ENCODE assay signal across 7 cellular contexts in the genomic region with DNA sequence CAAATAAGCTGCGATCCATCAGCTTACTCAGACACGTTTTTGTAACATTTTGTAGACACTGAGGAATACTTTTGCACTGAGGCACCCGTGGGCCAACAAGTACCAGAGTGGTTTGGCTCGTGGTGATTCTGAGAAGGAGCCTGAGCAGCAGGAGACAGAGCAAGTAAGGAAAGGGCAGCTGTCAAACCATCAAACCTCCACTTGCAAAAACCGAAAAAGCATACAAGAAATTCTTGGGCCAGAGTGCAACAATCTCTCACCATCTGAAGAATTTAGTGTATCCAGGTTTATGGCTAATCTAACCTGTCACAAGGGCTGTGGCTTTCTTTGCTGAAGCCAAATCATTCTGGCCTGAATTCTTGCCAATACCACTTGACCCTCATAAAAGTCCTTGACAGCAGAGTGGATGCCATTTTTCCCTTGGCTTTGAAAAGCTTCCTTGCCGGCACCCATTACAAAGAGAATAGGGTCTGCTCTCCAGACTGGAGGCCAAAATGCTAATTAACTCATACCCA. TPM values are rescaled to one million over a fixed set of nuclear protein-coding genes. Genes with fewer than 3 reads are reported as not detected.
DNase-seq lines count a peak whose midpoint lies in the region; ATAC-seq, FAIRE-seq and TF ChIP-seq lines count a peak whose summit lies in the region.

No MANE protein-coding gene starts in this region.

- no peaks in the 10 kb centered on the region for H3K27me3 ChIP-seq in psoas muscle (ENCODE audit: insufficient read depth in 3 of 3, low read length in 2 of 3)

- ATAC-seq in psoas muscle, result peak in 3 of 4 donors; percentile 34 to 44 (median 44)

- no peak overlapping the region for H3K27ac ChIP-seq in psoas muscle

- peaks cover 32% of the 10 kb centered on the region for H3K4me1 ChIP-seq in psoas muscle

- H3K4me3 ChIP-seq in choroid plexus epithelial cell (ENCODE audit: low read depth, low read length) (no peak overlapping the region), psoas muscle (peak overlapping the region; percentile 13)

- no peak for DNase-seq in GM12891 (ENCODE audit: insufficient read length, low spot score)
- peak; percentile 32 for DNase-seq in NCI-H2029 treated with DMSO at 0.1 percent for 48 hours (lab: John Stamatoyannopoulos, UW)
- peak; percentile 86 for DNase-seq in choroid plexus epithelial cell (ENCODE audit: low read depth)
- DNase-seq in psoas muscle, result no peak
- DNase-seq in putamen (ENCODE audit: low spot score), result no peak
- DNase-seq in HuH-7 (ENCODE audit: low spot score), result no peak
- no peak for DNase-seq in SK-N-DZ (ENCODE audit: low spot score)

- WGBS in psoas muscle, 3 donors, result 17 to 26% (median 20%) methylated on average over 6 of the region's 6 CpGs

- FAIRE-seq in GM12891 (lab: Jason Lieb, UNC), result peak; percentile 9

- H3K9me3 ChIP-seq in psoas muscle, result peaks cover 5% of the 10 kb centered on the region

- TF ChIP-seq CTCF in choroid plexus epithelial cell (conservative IDR thresholded peaks at IDR 0.05; ENCODE audit: low read depth, low read length), result no peak
- TF ChIP-seq CTCF in psoas muscle (IDR thresholded peaks at IDR 0.05), result no peak

- H3K36me3 ChIP-seq in psoas muscle (ENCODE audit: insufficient read depth in 1 of 2, low read depth in 1 of 2), result no peaks in the 10 kb centered on the region

- intact Hi-C loops in psoas muscle (cut with DNase I), result no loop called here

- no peak for TF ChIP-seq POLR2A in GM12891 (IDR thresholded peaks at IDR 0.05; ENCODE audit: low read depth, low read length)

TF ChIP-seq in GM12891, 5 proteins besides CTCF, POLR2A, EP300 and RAD21:
- TF ChIP-seq POU2F2 (IDR thresholded peaks at IDR 0.05; ENCODE audit: low read depth, low read length), result no peak
- no peak for TF ChIP-seq PAX5 (IDR thresholded peaks at IDR 0.05; ENCODE audit: insufficient read depth, low read length, severe bottlenecking)
- TF ChIP-seq TAF1 (IDR thresholded peaks at IDR 0.05; ENCODE audit: low read depth, low read length), result no peak
- TF ChIP-seq POLR2AphosphoS5 (IDR thresholded peaks at IDR 0.05; ENCODE audit: low read depth, low read length), result no peak
- TF ChIP-seq SPI1 (IDR thresholded peaks at IDR 0.05; ENCODE audit: low read depth, low read length), result no peak

RNA-seq across cellular contexts. Expression of a gene that starts 56.7 kb away (rescaled TPM):
- polyA plus RNA-seq in GM12891 (2012; ENCODE audit: low read depth, missing spikeins), result 94.9 TPM
- 10 to 100 TPM; 26.3 to 53.7 (median 38.2) TPM for total RNA-seq in psoas muscle
- polyA plus RNA-seq in psoas muscle, result 10 to 100 TPM in 2 of 3 donors, 1 to 10 TPM in 1; 10.0 to 13.8 (median 10.7) TPM
- 0.09 and 1.1 TPM in 2 replicates for polyA plus RNA-seq in SK-N-DZ (2014; cell fraction: cytosol; rRNA removed)
- 0.49 TPM in 1 of 2 replicates, not detected in the other for polyA plus RNA-seq in SK-N-DZ (2014; cell fraction: nucleus; rRNA removed)

Comparison
In these comparisons a context has a peak if more than half of its experiments do, and no peak if none do; other contexts are left out.
1. DNase-seq: peak in NCI-H2029 treated with DMSO at 0.1 percent for 48 hours (single experiment) and choroid plexus epithelial cell (single experiment); none in GM12891 (single experiment), psoas muscle (0 of 2), putamen (single experiment), HuH-7 (single experiment) and SK-N-DZ (single experiment).